ENCODE assay signal across 33 cellular contexts in genomic region chr19:39163621-39164020, GRCh38. TPM values are rescaled to one million over a fixed set of nuclear protein-coding genes. Genes with fewer than 3 reads are reported as not detected.
"Had no signal": no experiment of that assay in that cellular context is flagged by ENCODE, and none has a peak within 500 bp of the region (broad histone marks: within the 10 kb centered on the region; RNA-seq: fewer than 3 reads in every experiment).

No MANE protein-coding gene starts in this region.

- H3K4me3 Mint-ChIP-seq: activated CD8-positive, alpha-beta memory T cell treated with anti-CD3 and anti-CD28 coated beads, Interleukin-2, amount 10 ng/mL, durations not matched to agents 7 days and 5 days; activated naive CD4-positive, alpha-beta T cell treated with anti-CD3 and anti-CD28 coated beads, Interleukin-2, amount 10 ng/mL, durations not matched to agents 7 days and 5 days; activated naive CD8-positive, alpha-beta T cell; activated naive CD8-positive, alpha-beta T cell treated with anti-CD3 and anti-CD28 coated beads, Interleukin-2, amount 50 U/mL, for 24 hours had no signal

- H3K27ac ChIP-seq: brain microvascular endothelial cell, RWPE1, WERI-Rb-1 had no signal

- H3K36me3 Mint-ChIP-seq: activated CD8-positive, alpha-beta memory T cell treated with anti-CD3 and anti-CD28 coated beads, Interleukin-2, amount 10 ng/mL, durations not matched to agents 7 days and 5 days; activated naive CD4-positive, alpha-beta T cell treated with anti-CD3 and anti-CD28 coated beads, Interleukin-2, amount 10 ng/mL, durations not matched to agents 7 days and 5 days; activated naive CD8-positive, alpha-beta T cell had no signal

- H3K27me3 Mint-ChIP-seq: activated CD8-positive, alpha-beta memory T cell treated with anti-CD3 and anti-CD28 coated beads, Interleukin-2, amount 10 ng/mL, durations not matched to agents 7 days and 5 days; activated naive CD4-positive, alpha-beta T cell treated with anti-CD3 and anti-CD28 coated beads, Interleukin-2, amount 10 ng/mL, durations not matched to agents 7 days and 5 days; activated naive CD8-positive, alpha-beta T cell; activated naive CD8-positive, alpha-beta T cell treated with anti-CD3 and anti-CD28 coated beads, Interleukin-2, amount 50 U/mL, for 24 hours had no signal

- DNase-seq: activated CD4-positive, alpha-beta T cell treated with anti-CD3 and anti-CD28 coated beads for 1 hour; activated CD4-positive, alpha-beta T cell treated with anti-CD3 and anti-CD28 coated beads for 48 hours; activated CD4-positive, CD25-positive, alpha-beta regulatory T cell; activated CD8-positive, alpha-beta memory T cell treated with anti-CD3 and anti-CD28 coated beads, Interleukin-2, amount 10 ng/mL, durations not matched to agents 7 days and 5 days; activated CD8-positive, alpha-beta memory T cell treated with anti-CD3 and anti-CD28 coated beads, Interleukin-2, amount 50 U/mL, for 48 hours; activated effector memory CD4-positive, alpha-beta T cell treated with Interleukin-2 at 50 U/mL for 16 hours; activated naive CD4-positive, alpha-beta T cell treated with anti-CD3 and anti-CD28 coated beads, Interleukin-2, amount 10 ng/mL, durations not matched to agents 7 days and 5 days; activated naive CD8-positive, alpha-beta T cell treated with anti-CD3 and anti-CD28 coated beads, Interleukin-2, amount 50 U/mL, for 24 hours; activated T-cell treated with anti-CD3 and anti-CD28 coated beads, Interleukin-2, amount 50 U/mL, for 48 hours; anterior cingulate cortex; brain microvascular endothelial cell; central memory CD4-positive, alpha-beta T cell; NCI-H1092 treated with DMSO at 0.1 percent for 48 hours; NCI-H1417; NCI-H146; NCI-H187; NCI-H2029 treated with DMSO at 0.1 percent for 48 hours; NCI-H2107; NCI-H2171; NCI-H510A; NCI-H526; NCI-H748 treated with DMSO at 0.1 percent for 48 hours; NK-92 treated with Interleukin-12 subunit alpha and Interleukin-12 subunit beta, amount 100 ng/mL, for 24 hours; PC-3; SW 1271; T-helper 1 cell; T-helper 2 cell; T-helper 9 cell; WERI-Rb-1 had no signal

- ATAC-seq: activated CD8-positive, alpha-beta memory T cell treated with anti-CD3 and anti-CD28 coated beads, Interleukin-2, amount 10 ng/mL, durations not matched to agents 7 days and 5 days; activated naive CD8-positive, alpha-beta T cell treated with anti-CD3 and anti-CD28 coated beads, Interleukin-2, amount 50 U/mL, for 24 hours; PC-3; Right ventricle myocardium inferior had no signal

- H3K36me3 ChIP-seq: brain microvascular endothelial cell had no signal

- H3K27me3 ChIP-seq: brain microvascular endothelial cell had no signal

- H3K9me3 Mint-ChIP-seq: activated naive CD4-positive, alpha-beta T cell treated with anti-CD3 and anti-CD28 coated beads, Interleukin-2, amount 10 ng/mL, durations not matched to agents 7 days and 5 days; activated naive CD8-positive, alpha-beta T cell treated with anti-CD3 and anti-CD28 coated beads, Interleukin-2, amount 50 U/mL, for 24 hours had no signal

- H3K27ac Mint-ChIP-seq: activated CD8-positive, alpha-beta memory T cell treated with anti-CD3 and anti-CD28 coated beads, Interleukin-2, amount 10 ng/mL, durations not matched to agents 7 days and 5 days; activated naive CD4-positive, alpha-beta T cell treated with anti-CD3 and anti-CD28 coated beads, Interleukin-2, amount 10 ng/mL, durations not matched to agents 7 days and 5 days; activated naive CD8-positive, alpha-beta T cell; activated naive CD8-positive, alpha-beta T cell treated with anti-CD3 and anti-CD28 coated beads, Interleukin-2, amount 50 U/mL, for 24 hours had no signal

RNA-seq across cellular contexts. Expression of gene NCCRP1, which starts 33.1 kb away (rescaled TPM):
- total RNA-seq: activated CD8-positive, alpha-beta memory T cell treated with anti-CD3 and anti-CD28 coated beads, Interleukin-2, amount 10 ng/mL, durations not matched to agents 7 days and 5 days; M059J; Right ventricle myocardium inferior had no signal

RNA-seq across cellular contexts. Expression of gene SYCN, which starts 40.4 kb away (rescaled TPM):
- total RNA-seq: activated CD8-positive, alpha-beta memory T cell treated with anti-CD3 and anti-CD28 coated beads, Interleukin-2, amount 10 ng/mL, durations not matched to agents 7 days and 5 days; M059J; PC-3; Right ventricle myocardium inferior had no signal
